14 cellular contexts compared by ENCODE assay signal in genomic region chr12:93176166-93176565, GRCh38.
DNase-seq lines count a peak whose midpoint lies in the region; ATAC-seq and TF ChIP-seq lines count a peak whose summit lies in the region.
"Had no signal": no experiment of that assay in that cellular context is flagged by ENCODE, and none has a peak within 500 bp of the region (broad histone marks: within the 10 kb centered on the region; RNA-seq: fewer than 3 reads in every experiment).

No MANE protein-coding gene starts in this region.

- H4K20me1 ChIP-seq in GM23338 (replicated peaks; ENCODE audit: insufficient read depth) = no peaks in the 10 kb centered on the region
- H4K20me1 ChIP-seq: BLaER1 treated with 17β-estradiol and CSF1 and Interleukin-3, amounts not matched to agents 10 nM and 100 nM had no signal

- H3K36me3 ChIP-seq in ascending aorta = no peaks in the 10 kb centered on the region
- H3K36me3 ChIP-seq in gastroesophageal sphincter = no peaks in the 10 kb centered on the region
- H3K36me3 ChIP-seq in sigmoid colon = no peaks in the 10 kb centered on the region
- no peaks in the 10 kb centered on the region for H3K36me3 ChIP-seq in GM23338 (ENCODE audit: insufficient read depth)
- H3K36me3 ChIP-seq in upper lobe of left lung = no peaks in the 10 kb centered on the region
- H3K36me3 ChIP-seq: BLaER1 treated with 17β-estradiol and CSF1 and Interleukin-3, amounts not matched to agents 10 nM and 100 nM; WERI-Rb-1 had no signal

- TF ChIP-seq POLR2A in gastroesophageal sphincter (IDR thresholded peaks at IDR 0.05) = no peak
- TF ChIP-seq POLR2A in sigmoid colon (IDR thresholded peaks at IDR 0.05) = no peak
- no peak for TF ChIP-seq POLR2A in upper lobe of left lung (IDR thresholded peaks at IDR 0.05)

- H3K27ac Mint-ChIP-seq in GM23338 = no peak overlapping the region
- H3K27ac Mint-ChIP-seq: activated T-helper 1 cell treated with anti-CD3 and anti-CD28 coated beads, Interleukin-12 subunit alpha, Interleukin-12 subunit beta, Interleukin-2, Interleukin-4 antibody, amounts not matched to agents 30 ng/mL and 10 ng/mL and 1 ng/mL, durations not matched to agents 14 hours and 24 hours and 36 hours had no signal

- no peaks in the 10 kb centered on the region for H3K9me3 ChIP-seq in ascending aorta
- H3K9me3 ChIP-seq in gastroesophageal sphincter = no peaks in the 10 kb centered on the region
- no peaks in the 10 kb centered on the region for H3K9me3 ChIP-seq in sigmoid colon
- H3K9me3 ChIP-seq in upper lobe of left lung = no peaks in the 10 kb centered on the region

- H3K4me3 ChIP-seq in ascending aorta = no peak overlapping the region
- H3K4me3 ChIP-seq in gastroesophageal sphincter = no peak overlapping the region
- no peak overlapping the region for H3K4me3 ChIP-seq in sigmoid colon
- no peak overlapping the region for H3K4me3 ChIP-seq in GM23338
- no peak overlapping the region for H3K4me3 ChIP-seq in upper lobe of left lung
- H3K4me3 ChIP-seq: BLaER1 treated with 17β-estradiol and CSF1 and Interleukin-3, amounts not matched to agents 10 nM and 100 nM had no signal

- H3K9me3 Mint-ChIP-seq in GM23338 = peaks cover 22% of the 10 kb centered on the region
- H3K9me3 Mint-ChIP-seq: activated T-helper 1 cell treated with anti-CD3 and anti-CD28 coated beads, Interleukin-12 subunit alpha, Interleukin-12 subunit beta, Interleukin-2, Interleukin-4 antibody, amounts not matched to agents 30 ng/mL and 10 ng/mL and 1 ng/mL, durations not matched to agents 14 hours and 24 hours and 36 hours had no signal

- H3F3A ChIP-seq in GM23338 (replicated peaks; ENCODE audit: low read depth) = no peaks in the 10 kb centered on the region

- H3K9me2 ChIP-seq in GM23338 (ENCODE audit: insufficient read depth) = no peaks in the 10 kb centered on the region; the same call in 1 of the 2 replicates

- H3K4me2 ChIP-seq in GM23338 = no peak overlapping the region

- no peak for ATAC-seq in gastroesophageal sphincter
- ATAC-seq in GM23338 = no peak
- ATAC-seq in GM19467 (IDR thresholded peaks at IDR 0.05; ENCODE audit: unreplicated experiment) = no peak
- ATAC-seq in upper lobe of left lung (ENCODE audit: low FRiP score in 2 of 2) = no peak

- WGBS in gastroesophageal sphincter (ENCODE audit: low coverage in 1 of 2), 2 donors = 5 to 12% methylated on average over 1 of the region's 1 CpG
- WGBS in sigmoid colon, 2 donors = 67 to 77% methylated on average over 1 of the region's 1 CpG
- 70 to 79% methylated on average over 1 of the region's 1 CpG for WGBS in upper lobe of left lung, 2 donors

- peaks cover 10% of the 10 kb centered on the region; the same call in 2 of the 3 replicates for H3K36me3 Mint-ChIP-seq in GM23338 (ENCODE audit: low read depth)

- H3K4me1 Mint-ChIP-seq in GM23338 = no peaks in the 10 kb centered on the region

- peak overlapping the region; percentile 55 to 79 for H3K27ac ChIP-seq in ascending aorta
- peak overlapping the region; percentile 34 to 88 (median 82) for H3K27ac ChIP-seq in gastroesophageal sphincter
- H3K27ac ChIP-seq in sigmoid colon = peak overlapping the region; percentile 66 to 82 (median 74)
- no peak overlapping the region for H3K27ac ChIP-seq in GM23338 (ENCODE audit: low read depth)
- H3K27ac ChIP-seq in upper lobe of left lung = no peak overlapping the region
- H3K27ac ChIP-seq: BLaER1 treated with 17β-estradiol and CSF1 and Interleukin-3, amounts not matched to agents 10 nM and 100 nM; WERI-Rb-1 had no signal

- TF ChIP-seq EP300 in gastroesophageal sphincter (IDR thresholded peaks at IDR 0.05) (no peak), sigmoid colon (IDR thresholded peaks at IDR 0.05) (peak in 1 of 4 donors; percentile 14), upper lobe of left lung (IDR thresholded peaks at IDR 0.05) (no peak)

- no peak overlapping the region for H3K4me3 Mint-ChIP-seq in GM23338
- H3K4me3 Mint-ChIP-seq: activated T-helper 1 cell treated with anti-CD3 and anti-CD28 coated beads, Interleukin-12 subunit alpha, Interleukin-12 subunit beta, Interleukin-2, Interleukin-4 antibody, amounts not matched to agents 30 ng/mL and 10 ng/mL and 1 ng/mL, durations not matched to agents 14 hours and 24 hours and 36 hours had no signal

- H2AFZ ChIP-seq in GM23338 = no peak overlapping the region

- H3K4me1 ChIP-seq in ascending aorta (peaks cover 4 to 20% of the 10 kb centered on the region in 2 donors), gastroesophageal sphincter (peaks cover 21 to 83% (median 23%) of the 10 kb centered on the region in 3 donors), sigmoid colon (peaks cover 0 to 68% (median 62%) of the 10 kb centered on the region in 4 donors), GM23338 (ENCODE audit: insufficient read depth) (peaks cover 3% of the 10 kb centered on the region; the same call in 1 of the 2 replicates), upper lobe of left lung (peaks cover 0 to 18% (median 6%) of the 10 kb centered on the region in 4 donors)

- no peaks in the 10 kb centered on the region for H3K79me2 ChIP-seq in GM23338 (replicated peaks; ENCODE audit: insufficient read depth)

- DNase-seq in EL (peak; percentile 43), ascending aorta (ENCODE audit: low spot score in 2 of 2) (no peak), sigmoid colon (no peak), GM23338 (ENCODE audit: low spot score) (no peak), mucosa of gallbladder (ENCODE audit: low spot score) (no peak), upper lobe of left lung (no peak)
- DNase-seq: effector CD8-positive, alpha-beta T cell; left cardiac atrium; NCI-H1436 treated with DMSO at 0.1 percent for 48 hours; WERI-Rb-1 had no signal

- no peak for TF ChIP-seq CTCF in ascending aorta (IDR thresholded peaks at IDR 0.05)
- no peak for TF ChIP-seq CTCF in gastroesophageal sphincter (IDR thresholded peaks at IDR 0.05)
- no peak for TF ChIP-seq CTCF in sigmoid colon (IDR thresholded peaks at IDR 0.05)
- TF ChIP-seq CTCF in GM23338 (conservative IDR thresholded peaks at IDR 0.05; ENCODE audit: low read depth in 2 of 2) = no peak
- TF ChIP-seq CTCF in upper lobe of left lung (IDR thresholded peaks at IDR 0.05) = no peak

- H3K27me3 Mint-ChIP-seq in GM23338 (ENCODE audit: insufficient read depth, low read depth, poor library complexity) = no peaks in the 10 kb centered on the region

- intact Hi-C loops in ascending aorta (cut with DNase I) (no loop called here), sigmoid colon (cut with DNase I) (no loop called here)

- H3K27me3 ChIP-seq in ascending aorta (no peaks in the 10 kb centered on the region), gastroesophageal sphincter (no peaks in the 10 kb centered on the region), sigmoid colon (no peaks in the 10 kb centered on the region), GM23338 (ENCODE audit: insufficient read depth) (no peaks in the 10 kb centered on the region), upper lobe of left lung (no peaks in the 10 kb centered on the region)
- H3K27me3 ChIP-seq: BLaER1 treated with 17β-estradiol and CSF1 and Interleukin-3, amounts not matched to agents 10 nM and 100 nM had no signal

TF ChIP-seq in GM23338, 12 proteins besides CTCF, POLR2A, EP300 and RAD21 (continues in another document):
- TF ChIP-seq ZNF114 (CRISPR knock-in tag; IDR thresholded peaks at IDR 0.05) (no peak), ZNF331 (CRISPR knock-in tag; IDR thresholded peaks at IDR 0.05; ENCODE audit: low read depth) (no peak), JUNB (IDR thresholded peaks at IDR 0.05; ENCODE audit: unreplicated experiment) (no peak), ETS1 (IDR thresholded peaks at IDR 0.05) (no peak), EZH2phosphoT487 (IDR thresholded peaks at IDR 0.05; ENCODE audit: unreplicated experiment) (no peak), EZH2 (IDR thresholded peaks at IDR 0.05; ENCODE audit: low read depth, unreplicated experiment) (no peak), POLR2AphosphoS5 (IDR thresholded peaks at IDR 0.05; ENCODE audit: low read depth) (no peak)

Comparison
In these comparisons a context has a peak if more than half of its experiments do, and no peak if none do; other contexts are left out.
1. H3K27ac ChIP-seq: peak in ascending aorta (2 of 2), gastroesophageal sphincter (4 of 4) and sigmoid colon (4 of 4); none in GM23338 (single experiment) and upper lobe of left lung (0 of 4).